In the genomic region with DNA sequence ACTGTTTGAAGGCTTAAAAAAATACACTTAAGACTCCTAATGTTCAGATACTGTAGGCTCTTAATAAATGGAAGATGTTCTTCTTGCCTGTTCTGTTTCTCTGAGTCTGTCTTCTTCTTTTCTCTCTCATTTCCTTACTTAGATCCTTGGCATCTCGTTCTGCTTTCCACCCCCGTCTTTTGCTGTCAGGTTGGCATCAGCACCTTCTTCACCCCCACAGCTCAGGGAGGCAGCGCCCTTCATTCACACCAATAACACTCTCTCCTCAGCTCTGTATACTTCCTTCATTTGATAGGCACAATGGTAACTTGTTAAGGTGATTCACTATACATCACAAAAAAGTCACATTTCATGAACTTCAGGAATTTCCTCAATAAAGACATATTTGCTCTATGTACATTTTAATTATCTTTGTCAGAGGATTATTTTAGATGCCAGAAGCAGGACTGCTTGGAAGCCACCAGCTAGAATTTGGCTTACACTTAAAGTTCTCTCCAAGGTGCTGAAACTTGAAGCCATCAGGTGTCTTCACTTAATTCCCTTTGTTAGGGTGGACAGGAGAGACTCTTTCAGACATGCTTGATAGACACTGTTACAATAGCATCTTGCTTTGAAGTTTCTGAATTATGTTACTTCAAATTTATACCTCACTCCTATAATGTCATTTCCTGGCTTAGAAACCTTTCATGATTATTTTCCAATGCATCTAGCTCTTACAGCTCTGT, we compare ENCODE assay signal across 1 cellular context.
TF ChIP-seq lines count a peak whose summit lies in the region.

No MANE protein-coding gene starts in this region.

TF ChIP-seq in HepG2, 621 proteins besides CTCF, POLR2A, EP300 and RAD21 (continued from another document):
- TF ChIP-seq, protein P1, sequence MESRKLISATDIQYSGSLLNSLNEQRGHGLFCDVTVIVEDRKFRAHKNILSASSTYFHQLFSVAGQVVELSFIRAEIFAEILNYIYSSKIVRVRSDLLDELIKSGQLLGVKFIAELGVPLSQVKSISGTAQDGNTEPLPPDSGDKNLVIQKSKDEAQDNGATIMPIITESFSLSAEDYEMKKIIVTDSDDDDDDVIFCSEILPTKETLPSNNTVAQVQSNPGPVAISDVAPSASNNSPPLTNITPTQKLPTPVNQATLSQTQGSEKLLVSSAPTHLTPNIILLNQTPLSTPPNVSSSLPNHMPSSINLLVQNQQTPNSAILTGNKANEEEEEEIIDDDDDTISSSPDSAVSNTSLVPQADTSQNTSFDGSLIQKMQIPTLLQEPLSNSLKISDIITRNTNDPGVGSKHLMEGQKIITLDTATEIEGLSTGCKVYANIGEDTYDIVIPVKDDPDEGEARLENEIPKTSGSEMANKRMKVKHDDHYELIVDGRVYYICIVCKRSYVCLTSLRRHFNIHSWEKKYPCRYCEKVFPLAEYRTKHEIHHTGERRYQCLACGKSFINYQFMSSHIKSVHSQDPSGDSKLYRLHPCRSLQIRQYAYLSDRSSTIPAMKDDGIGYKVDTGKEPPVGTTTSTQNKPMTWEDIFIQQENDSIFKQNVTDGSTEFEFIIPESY (CRISPR knock-in tag; IDR thresholded peaks at IDR 0.05), result no peak
